1 cellular context compared by ENCODE assay signal in the genomic region with DNA sequence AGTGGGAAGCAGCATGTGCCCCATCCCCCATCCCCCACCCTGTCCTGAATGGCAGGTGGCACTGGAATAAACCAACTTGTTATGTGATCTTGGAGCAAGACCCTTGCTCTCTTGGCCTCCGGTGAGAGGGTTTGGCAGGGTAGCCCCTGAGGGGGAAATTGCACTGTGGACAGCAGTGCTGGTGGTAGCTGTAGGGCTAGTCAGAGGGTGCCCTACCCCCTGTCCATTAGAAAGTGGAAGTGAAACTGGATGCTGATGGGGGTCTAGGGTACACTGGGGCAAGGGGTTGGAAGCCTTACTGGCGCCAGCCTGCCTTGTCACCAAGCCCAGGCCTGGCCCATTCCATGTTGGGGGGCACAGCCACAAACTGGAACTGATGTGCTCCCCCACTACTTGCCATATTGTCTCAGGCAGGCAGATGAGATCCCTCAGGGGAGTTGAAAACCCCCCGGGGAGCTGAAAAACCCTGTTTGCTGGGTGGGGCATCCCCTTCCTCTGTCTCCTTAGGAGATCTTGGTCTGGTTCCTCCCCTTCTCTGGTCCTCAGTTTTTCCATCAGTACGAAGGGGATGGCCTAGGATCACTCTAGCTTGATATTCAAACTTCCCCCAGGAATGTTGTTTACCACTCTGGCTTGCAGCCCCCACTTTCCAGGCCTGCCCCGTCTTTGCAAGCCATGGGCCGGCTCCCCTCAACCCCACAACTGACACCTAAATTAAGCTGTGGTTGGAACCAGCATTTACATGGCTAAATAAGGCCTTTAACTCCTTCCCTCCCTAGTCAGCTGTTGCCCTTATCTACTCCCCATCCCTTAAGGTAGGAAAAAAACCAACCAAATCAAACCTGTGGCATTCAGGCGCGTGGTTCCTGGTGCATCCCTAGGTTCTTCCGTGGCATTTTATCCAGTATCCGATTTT.
TF ChIP-seq lines count a peak whose summit lies in the region.

No MANE protein-coding gene starts in this region.

TF ChIP-seq in GM12878, 131 proteins besides CTCF, POLR2A, EP300 and RAD21 (continued from another document and continues in another):
- TF ChIP-seq, protein P1, sequence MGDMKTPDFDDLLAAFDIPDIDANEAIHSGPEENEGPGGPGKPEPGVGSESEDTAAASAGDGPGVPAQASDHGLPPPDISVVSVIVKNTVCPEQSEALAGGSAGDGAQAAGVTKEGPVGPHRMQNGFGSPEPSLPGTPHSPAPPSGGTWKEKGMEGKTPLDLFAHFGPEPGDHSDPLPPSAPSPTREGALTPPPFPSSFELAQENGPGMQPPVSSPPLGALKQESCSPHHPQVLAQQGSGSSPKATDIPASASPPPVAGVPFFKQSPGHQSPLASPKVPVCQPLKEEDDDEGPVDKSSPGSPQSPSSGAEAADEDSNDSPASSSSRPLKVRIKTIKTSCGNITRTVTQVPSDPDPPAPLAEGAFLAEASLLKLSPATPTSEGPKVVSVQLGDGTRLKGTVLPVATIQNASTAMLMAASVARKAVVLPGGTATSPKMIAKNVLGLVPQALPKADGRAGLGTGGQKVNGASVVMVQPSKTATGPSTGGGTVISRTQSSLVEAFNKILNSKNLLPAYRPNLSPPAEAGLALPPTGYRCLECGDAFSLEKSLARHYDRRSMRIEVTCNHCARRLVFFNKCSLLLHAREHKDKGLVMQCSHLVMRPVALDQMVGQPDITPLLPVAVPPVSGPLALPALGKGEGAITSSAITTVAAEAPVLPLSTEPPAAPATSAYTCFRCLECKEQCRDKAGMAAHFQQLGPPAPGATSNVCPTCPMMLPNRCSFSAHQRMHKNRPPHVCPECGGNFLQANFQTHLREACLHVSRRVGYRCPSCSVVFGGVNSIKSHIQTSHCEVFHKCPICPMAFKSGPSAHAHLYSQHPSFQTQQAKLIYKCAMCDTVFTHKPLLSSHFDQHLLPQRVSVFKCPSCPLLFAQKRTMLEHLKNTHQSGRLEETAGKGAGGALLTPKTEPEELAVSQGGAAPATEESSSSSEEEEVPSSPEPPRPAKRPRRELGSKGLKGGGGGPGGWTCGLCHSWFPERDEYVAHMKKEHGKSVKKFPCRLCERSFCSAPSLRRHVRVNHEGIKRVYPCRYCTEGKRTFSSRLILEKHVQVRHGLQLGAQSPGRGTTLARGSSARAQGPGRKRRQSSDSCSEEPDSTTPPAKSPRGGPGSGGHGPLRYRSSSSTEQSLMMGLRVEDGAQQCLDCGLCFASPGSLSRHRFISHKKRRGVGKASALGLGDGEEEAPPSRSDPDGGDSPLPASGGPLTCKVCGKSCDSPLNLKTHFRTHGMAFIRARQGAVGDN (IDR thresholded peaks at IDR 0.05): 0 out of 2 replicates have a peak, but pooled peaks have one; percentile 28
- TF ChIP-seq NR2F1 (conservative IDR thresholded peaks at IDR 0.05): 0 out of 2 replicates have a peak, but pooled peaks have one; percentile 60
- no peak for TF ChIP-seq FOXM1 (IDR thresholded peaks at IDR 0.05; ENCODE audit: low read depth, low read length)
- TF ChIP-seq ZBED1 (IDR thresholded peaks at IDR 0.05; ENCODE audit: borderline replicate concordance): no peak
- peak; percentile 76 for TF ChIP-seq RUNX3 (IDR thresholded peaks at IDR 0.05; ENCODE audit: low read length)
- 0 out of 2 replicates have a peak, but pooled peaks have one; percentile 20 for TF ChIP-seq MXI1 (IDR thresholded peaks at IDR 0.05; ENCODE audit: low read depth, low read length)
- TF ChIP-seq, protein P2, sequence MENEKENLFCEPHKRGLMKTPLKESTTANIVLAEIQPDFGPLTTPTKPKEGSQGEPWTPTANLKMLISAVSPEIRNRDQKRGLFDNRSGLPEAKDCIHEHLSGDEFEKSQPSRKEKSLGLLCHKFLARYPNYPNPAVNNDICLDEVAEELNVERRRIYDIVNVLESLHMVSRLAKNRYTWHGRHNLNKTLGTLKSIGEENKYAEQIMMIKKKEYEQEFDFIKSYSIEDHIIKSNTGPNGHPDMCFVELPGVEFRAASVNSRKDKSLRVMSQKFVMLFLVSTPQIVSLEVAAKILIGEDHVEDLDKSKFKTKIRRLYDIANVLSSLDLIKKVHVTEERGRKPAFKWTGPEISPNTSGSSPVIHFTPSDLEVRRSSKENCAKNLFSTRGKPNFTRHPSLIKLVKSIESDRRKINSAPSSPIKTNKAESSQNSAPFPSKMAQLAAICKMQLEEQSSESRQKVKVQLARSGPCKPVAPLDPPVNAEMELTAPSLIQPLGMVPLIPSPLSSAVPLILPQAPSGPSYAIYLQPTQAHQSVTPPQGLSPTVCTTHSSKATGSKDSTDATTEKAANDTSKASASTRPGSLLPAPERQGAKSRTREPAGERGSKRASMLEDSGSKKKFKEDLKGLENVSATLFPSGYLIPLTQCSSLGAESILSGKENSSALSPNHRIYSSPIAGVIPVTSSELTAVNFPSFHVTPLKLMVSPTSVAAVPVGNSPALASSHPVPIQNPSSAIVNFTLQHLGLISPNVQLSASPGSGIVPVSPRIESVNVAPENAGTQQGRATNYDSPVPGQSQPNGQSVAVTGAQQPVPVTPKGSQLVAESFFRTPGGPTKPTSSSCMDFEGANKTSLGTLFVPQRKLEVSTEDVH (IDR thresholded peaks at IDR 0.05; ENCODE audit: low read depth, partially characterized antibody): peak; percentile 20
- peak; percentile 85 for TF ChIP-seq IKZF1 (conservative IDR thresholded peaks at IDR 0.05)
- peak; percentile 74; the same call in 1 of the 2 replicates for TF ChIP-seq MTA2 (IDR thresholded peaks at IDR 0.05; ENCODE audit: low read depth)
- TF ChIP-seq POU2F2 (IDR thresholded peaks at IDR 0.05; ENCODE audit: borderline replicate concordance, low read depth, low read length): peak; percentile 85; the same call in 2 of the 3 replicates
- no peak for TF ChIP-seq PRDM15 (CRISPR knock-in tag; IDR thresholded peaks at IDR 0.05)
- 0 out of 2 replicates have a peak, but pooled peaks have one; percentile 73 for TF ChIP-seq MTA3 (IDR thresholded peaks at IDR 0.05; ENCODE audit: borderline replicate concordance, low read length)
- peak; percentile 100 for TF ChIP-seq MEF2B (IDR thresholded peaks at IDR 0.05; ENCODE audit: partially characterized antibody, poor library complexity, severe bottlenecking)
- peak; percentile 18 to 46; a peak in 3 of 4 replicates for TF ChIP-seq BHLHE40 (IDR thresholded peaks at IDR 0.05; ENCODE audit: borderline replicate concordance in 1 of 2, low read depth in 2 of 2, low read length in 1 of 2)
- peak; percentile 71; the same call in 1 of the 2 replicates for TF ChIP-seq ZNF207 (IDR thresholded peaks at IDR 0.05; ENCODE audit: borderline replicate concordance)
- peak; percentile 95 for TF ChIP-seq RELA (IDR thresholded peaks at IDR 0.05; ENCODE audit: borderline replicate concordance, partially characterized antibody)
- TF ChIP-seq ATF2 (IDR thresholded peaks at IDR 0.05; ENCODE audit: low read length): no peak
- TF ChIP-seq CHD2 (IDR thresholded peaks at IDR 0.05; ENCODE audit: borderline replicate concordance, low read depth, low read length): peak; percentile 28; the same call in 1 of the 2 replicates
- TF ChIP-seq RAD51 (IDR thresholded peaks at IDR 0.05): peak; percentile 25; the same call in 1 of the 2 replicates
- peak; percentile 25; the same call in 1 of the 2 replicates for TF ChIP-seq PAX5 (IDR thresholded peaks at IDR 0.05; ENCODE audit: borderline replicate concordance, low read depth, low read length)
- no peak; the same call in 1 of the 2 replicates for TF ChIP-seq NFIC (IDR thresholded peaks at IDR 0.05; ENCODE audit: low read depth, low read length)
- peak; percentile 34 to 91; a peak in 3 of 4 replicates for TF ChIP-seq SRF (IDR thresholded peaks at IDR 0.05; ENCODE audit: low read depth in 2 of 2, low read length in 2 of 2)
- TF ChIP-seq SIX5 (IDR thresholded peaks at IDR 0.05; ENCODE audit: low read depth, low read length, severe bottlenecking): no peak
- no peak; the same call in 1 of the 2 replicates for TF ChIP-seq ZNF24 (IDR thresholded peaks at IDR 0.05)
- TF ChIP-seq HSF1 (IDR thresholded peaks at IDR 0.05; ENCODE audit: low read depth, low read length): no peak
- TF ChIP-seq DPF2 (IDR thresholded peaks at IDR 0.05): peak; percentile 98
- TF ChIP-seq BACH1 (IDR thresholded peaks at IDR 0.05; ENCODE audit: borderline replicate concordance): peak; percentile 5; the same call in 1 of the 2 replicates
- TF ChIP-seq RCOR1 (conservative IDR thresholded peaks at IDR 0.05; ENCODE audit: low read depth, low read length): peak; percentile 46; the same call in 1 of the 2 replicates
- peak; percentile 82 for TF ChIP-seq KLF5 (IDR thresholded peaks at IDR 0.05; ENCODE audit: partially characterized antibody)
- TF ChIP-seq, protein P3, sequence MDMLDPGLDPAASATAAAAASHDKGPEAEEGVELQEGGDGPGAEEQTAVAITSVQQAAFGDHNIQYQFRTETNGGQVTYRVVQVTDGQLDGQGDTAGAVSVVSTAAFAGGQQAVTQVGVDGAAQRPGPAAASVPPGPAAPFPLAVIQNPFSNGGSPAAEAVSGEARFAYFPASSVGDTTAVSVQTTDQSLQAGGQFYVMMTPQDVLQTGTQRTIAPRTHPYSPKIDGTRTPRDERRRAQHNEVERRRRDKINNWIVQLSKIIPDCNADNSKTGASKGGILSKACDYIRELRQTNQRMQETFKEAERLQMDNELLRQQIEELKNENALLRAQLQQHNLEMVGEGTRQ (IDR thresholded peaks at IDR 0.05; ENCODE audit: borderline replicate concordance, low read depth, low read length): no peak
- TF ChIP-seq POLR2AphosphoS2 (IDR thresholded peaks at IDR 0.05; ENCODE audit: low read depth, low read length): no peak
- TF ChIP-seq CBFB (IDR thresholded peaks at IDR 0.05; ENCODE audit: low read depth): peak; percentile 34; the same call in 1 of the 2 replicates
- peak; percentile 81 for TF ChIP-seq ATF7 (IDR thresholded peaks at IDR 0.05; ENCODE audit: low read depth)
- peak; percentile 84; the same call in 1 of the 2 replicates for TF ChIP-seq MEF2A (IDR thresholded peaks at IDR 0.05; ENCODE audit: insufficient read depth, low read depth, low read length)
- 0 out of 2 replicates have a peak, but pooled peaks have one; percentile 23 for TF ChIP-seq TBL1XR1 (IDR thresholded peaks at IDR 0.05; ENCODE audit: low read depth, low read length)
- peak; percentile 75 for TF ChIP-seq SKIL (IDR thresholded peaks at IDR 0.05; ENCODE audit: low read depth, poor library complexity, severe bottlenecking)
